Comparison of ENCODE assay signal across 7 cellular contexts in the genomic region with DNA sequence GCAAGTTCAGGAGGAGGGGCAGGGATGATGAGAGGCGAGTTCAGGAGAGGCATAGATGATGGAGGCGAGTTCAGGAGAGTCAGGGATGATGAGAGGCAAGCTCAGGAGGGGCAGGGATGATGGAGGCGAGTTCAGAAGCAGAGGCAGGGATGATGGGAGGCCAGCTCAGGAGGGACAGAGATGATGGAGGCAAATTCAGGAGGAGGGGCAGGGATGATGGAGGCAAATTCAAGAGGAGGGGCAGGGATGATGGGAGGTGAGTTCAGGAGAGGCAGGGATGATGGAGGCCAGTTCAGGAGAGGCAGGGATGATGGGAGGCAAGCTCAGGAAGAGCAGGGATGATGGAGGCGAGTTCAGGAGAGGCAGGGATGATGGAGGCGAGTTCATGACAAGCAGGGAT. TPM values are rescaled to one million over a fixed set of nuclear protein-coding genes. Genes with fewer than 3 reads are reported as not detected.
"Had no signal": no experiment of that assay in that cellular context is flagged by ENCODE, and none has a peak within 500 bp of the region (broad histone marks: within the 10 kb centered on the region; RNA-seq: fewer than 3 reads in every experiment).

No MANE protein-coding gene starts in this region.

- FAIRE-seq: HTR-8/SVneo had no signal

- H3K36me3 ChIP-seq: HAP-1 had no signal

- H3K9ac ChIP-seq: GM23248 had no signal

- H3K9me3 ChIP-seq: HAP-1 had no signal

- H3K27ac ChIP-seq: GM23248 had no signal

- H3K4me3 ChIP-seq: GM23248, HAP-1 had no signal

- H3K4me1 ChIP-seq: HAP-1 had no signal

- DNase-seq: GM23248, GOT3, H7, IMR-90 had no signal

- H2AFZ ChIP-seq: GM23248 had no signal

RNA-seq across cellular contexts. Expression of gene SPOCK1, which starts 17.8 kb away (rescaled TPM):
- total RNA-seq: HT-29 had no signal
